Comparison of ENCODE assay signal across 27 cellular contexts in the genomic region with DNA sequence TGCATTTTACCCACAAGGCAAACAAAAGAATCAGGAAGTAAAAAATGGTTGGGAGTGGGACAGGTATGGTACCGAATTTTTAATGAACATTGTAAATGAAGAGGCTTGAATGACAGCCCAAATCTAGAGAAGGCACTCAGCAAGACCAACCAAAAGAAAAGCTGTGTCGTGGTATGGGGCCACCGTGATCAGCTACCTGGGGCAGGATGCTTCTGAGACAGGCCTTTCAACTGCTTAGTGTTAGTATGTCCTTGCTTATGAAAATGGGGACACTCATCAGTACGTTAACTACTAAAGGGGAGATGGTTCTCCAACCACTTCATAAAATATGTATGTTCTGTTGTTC.
DNase-seq lines count a peak whose midpoint lies in the region; ATAC-seq and TF ChIP-seq lines count a peak whose summit lies in the region.
"Had no signal": no experiment of that assay in that cellular context is flagged by ENCODE, and none has a peak within 500 bp of the region (broad histone marks: within the 10 kb centered on the region; RNA-seq: fewer than 3 reads in every experiment).

No MANE protein-coding gene starts in this region.

- H3K4me1 Mint-ChIP-seq in endothelial cell (ENCODE audit: unreplicated experiment) (no peaks in the 10 kb centered on the region), mesothelial cell of epicardium (peaks cover 35% of the 10 kb centered on the region), type B pancreatic cell (ENCODE audit: unreplicated experiment) (peaks cover 38% of the 10 kb centered on the region)

- H3K9me3 Mint-ChIP-seq in endothelial cell (ENCODE audit: unreplicated experiment) (no peaks in the 10 kb centered on the region), mesothelial cell of epicardium (no peaks in the 10 kb centered on the region), type B pancreatic cell (peaks cover 4% of the 10 kb centered on the region)
- H3K9me3 Mint-ChIP-seq: activated naive CD4-positive, alpha-beta T cell treated with anti-CD3 and anti-CD28 coated beads for 36 hours had no signal

- H3K27me3 ChIP-seq in HUES48 (ENCODE audit: control insufficient read depth, insufficient read depth, low read length) (no peaks in the 10 kb centered on the region), upper lobe of right lung (no peaks in the 10 kb centered on the region)
- H3K27me3 ChIP-seq: adrenal gland, brain microvascular endothelial cell, stomach, tibial nerve had no signal

- DNase-seq in endothelial cell (ENCODE audit: low spot score) (no peak), mesothelial cell of epicardium (ENCODE audit: low spot score in 2 of 2, unreplicated experiment in 2 of 2) (no peak), type B pancreatic cell (ENCODE audit: extremely low spot score, unreplicated experiment) (no peak), upper lobe of right lung (no peak), hepatic stellate cell (ENCODE audit: low spot score) (no peak)
- DNase-seq in activated naive CD4-positive, alpha-beta T cell treated with Interleukin-2 at 50 U/mL for 16 hours: no peak
- DNase-seq: activated CD4-positive, alpha-beta T cell treated with anti-CD3 and anti-CD28 coated beads for 48 hours; activated CD8-positive, alpha-beta memory T cell treated with anti-CD3 and anti-CD28 coated beads, Interleukin-2, amount 10 ng/mL, durations not matched to agents 7 days and 5 days; activated naive CD4-positive, alpha-beta T cell treated with anti-CD3 and anti-CD28 coated beads for 36 hours; activated T-cell treated with anti-CD3 and anti-CD28 coated beads, Interleukin-2, amount 50 U/mL, for 72 hours; DND-41; glutamatergic neuron; NCI-H1048; NCI-H1694 treated with DMSO at 0.1 percent for 48 hours; SHP77; stimulated activated CD4-positive, alpha-beta T cell treated with anti-CD3 and anti-CD28 coated beads, Interleukin-1b, Interleukin-23, amount 100 ng/mL, for 48 hours; stomach; T-helper 9 cell had no signal

- H3K27me3 Mint-ChIP-seq in endothelial cell (ENCODE audit: unreplicated experiment) (no peaks in the 10 kb centered on the region), mesothelial cell of epicardium (ENCODE audit: low read depth) (no peaks in the 10 kb centered on the region), type B pancreatic cell (no peaks in the 10 kb centered on the region)
- H3K27me3 Mint-ChIP-seq: activated CD8-positive, alpha-beta memory T cell treated with anti-CD3 and anti-CD28 coated beads, Interleukin-2, amount 10 ng/mL, durations not matched to agents 7 days and 5 days had no signal

- H3K4me3 Mint-ChIP-seq in endothelial cell (ENCODE audit: unreplicated experiment) (no peak overlapping the region), mesothelial cell of epicardium (no peak overlapping the region), type B pancreatic cell (peak overlapping the region; percentile 4)
- H3K4me3 Mint-ChIP-seq: activated CD8-positive, alpha-beta memory T cell treated with anti-CD3 and anti-CD28 coated beads, Interleukin-2, amount 10 ng/mL, durations not matched to agents 7 days and 5 days; activated naive CD4-positive, alpha-beta T cell treated with anti-CD3 and anti-CD28 coated beads for 36 hours; activated T-cell treated with anti-CD3 and anti-CD28 coated beads, Interleukin-2, amount 50 U/mL, for 72 hours had no signal

- no peak overlapping the region for H3K9ac ChIP-seq in HUES48 (ENCODE audit: low read depth, low read length)

- no peak overlapping the region for H3K4me3 ChIP-seq in HUES48 (ENCODE audit: low read depth, low read length)
- H3K4me3 ChIP-seq in upper lobe of right lung: no peak overlapping the region
- H3K4me3 ChIP-seq: adrenal gland, stomach, tibial nerve had no signal

- H3K36me3 ChIP-seq in HUES48 (ENCODE audit: control insufficient read depth, insufficient read depth, low read length) (no peaks in the 10 kb centered on the region), upper lobe of right lung (peaks cover 29% of the 10 kb centered on the region)
- H3K36me3 ChIP-seq: adrenal gland, brain microvascular endothelial cell had no signal

- H3K9me3 ChIP-seq in HUES48 (ENCODE audit: control insufficient read depth, insufficient read depth, low read length) (no peaks in the 10 kb centered on the region), upper lobe of right lung (no peaks in the 10 kb centered on the region)
- H3K9me3 ChIP-seq: adrenal gland, stomach, tibial nerve had no signal

- peak overlapping the region; percentile 97 for H3K27ac ChIP-seq in HUES48 (ENCODE audit: low read depth, low read length)
- no peak overlapping the region for H3K27ac ChIP-seq in upper lobe of right lung
- H3K27ac ChIP-seq: adrenal gland, brain microvascular endothelial cell, C4-2B, epithelial cell of prostate, stomach, tibial nerve, VCaP had no signal

- ATAC-seq in upper lobe of right lung: no peak
- ATAC-seq: activated CD8-positive, alpha-beta memory T cell treated with anti-CD3 and anti-CD28 coated beads, Interleukin-2, amount 10 ng/mL, durations not matched to agents 7 days and 5 days; activated T-cell treated with anti-CD3 and anti-CD28 coated beads, Interleukin-2, amount 50 U/mL, for 72 hours; HCT116; Panc1 had no signal

- H3K36me3 Mint-ChIP-seq in endothelial cell (ENCODE audit: low read depth, unreplicated experiment) (no peaks in the 10 kb centered on the region), mesothelial cell of epicardium (no peaks in the 10 kb centered on the region), type B pancreatic cell (peaks cover 17% of the 10 kb centered on the region)
- H3K36me3 Mint-ChIP-seq: activated CD8-positive, alpha-beta memory T cell treated with anti-CD3 and anti-CD28 coated beads, Interleukin-2, amount 10 ng/mL, durations not matched to agents 7 days and 5 days had no signal

- TF ChIP-seq CTCF in endothelial cell (IDR thresholded peaks at IDR 0.05; ENCODE audit: unreplicated experiment): no peak
- no peak for TF ChIP-seq CTCF in mesothelial cell of epicardium (IDR thresholded peaks at IDR 0.05; ENCODE audit: unreplicated experiment)
- TF ChIP-seq CTCF in type B pancreatic cell (conservative IDR thresholded peaks at IDR 0.05): no peak
- TF ChIP-seq CTCF in upper lobe of right lung (IDR thresholded peaks at IDR 0.05): no peak

- intact Hi-C loops in upper lobe of right lung (cut with DNase I): no loop called here

- H3K4me1 ChIP-seq in HUES48 (ENCODE audit: control insufficient read depth, insufficient read depth, low read length) (peaks cover 41% of the 10 kb centered on the region), upper lobe of right lung (no peaks in the 10 kb centered on the region)
- H3K4me1 ChIP-seq: adrenal gland, tibial nerve had no signal

- H3K27ac Mint-ChIP-seq in endothelial cell (ENCODE audit: unreplicated experiment) (peak overlapping the region; percentile 17), mesothelial cell of epicardium (peak overlapping the region; percentile 49), type B pancreatic cell (peak overlapping the region; percentile 90)
- H3K27ac Mint-ChIP-seq: activated CD8-positive, alpha-beta memory T cell treated with anti-CD3 and anti-CD28 coated beads, Interleukin-2, amount 10 ng/mL, durations not matched to agents 7 days and 5 days; activated naive CD4-positive, alpha-beta T cell treated with anti-CD3 and anti-CD28 coated beads for 36 hours; activated T-cell treated with anti-CD3 and anti-CD28 coated beads, Interleukin-2, amount 50 U/mL, for 72 hours had no signal

Comparison
In these comparisons a context has a peak if more than half of its experiments do, and no peak if none do; other contexts are left out.
1. H3K27ac Mint-ChIP-seq: peak in every context shown above with its lines; median percentile 90 in type B pancreatic cell; 49 in mesothelial cell of epicardium; 17 in endothelial cell.